Comparison of ENCODE assay signal across 8 cellular contexts in the genomic region with DNA sequence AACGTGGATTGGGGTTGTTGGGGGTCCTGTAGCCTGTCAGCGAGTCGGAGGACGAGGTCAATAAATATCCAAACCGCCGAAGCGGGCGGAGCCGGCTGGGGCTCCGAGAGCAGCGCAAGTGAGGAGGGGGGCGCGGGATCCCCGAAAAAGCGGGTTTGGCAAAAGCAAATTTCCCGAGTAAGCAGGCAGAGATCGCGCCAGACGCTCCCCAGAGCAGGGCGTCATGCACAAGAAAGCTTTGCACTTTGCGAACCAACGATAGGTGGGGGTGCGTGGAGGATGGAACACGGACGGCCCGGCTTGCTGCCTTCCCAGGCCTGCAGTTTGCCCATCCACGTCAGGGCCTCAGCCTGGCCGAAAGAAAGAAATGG. TPM values are rescaled to one million over a fixed set of nuclear protein-coding genes. Genes with fewer than 3 reads are reported as not detected.
A peak's percentile ranks its signal among the peaks of the same experiment; 100 is the strongest.
DNase-seq lines count a peak whose midpoint lies in the region; ATAC-seq and TF ChIP-seq lines count a peak whose summit lies in the region.

No MANE protein-coding gene starts in this region.

- peak overlapping the region; percentile 90 for H3K4me3 Mint-ChIP-seq in stimulated activated effector memory CD8-positive, alpha-beta T cell treated with anti-CD3 and anti-CD28 coated beads, Interleukin-12 subunit alpha, Interleukin-12 subunit beta, amount 100 ng/mL, for 72 hours

- peak; percentile 16 for ATAC-seq in GM18867 (IDR thresholded peaks at IDR 0.05; ENCODE audit: unreplicated experiment)
- peak; percentile 1 for ATAC-seq in left lobe of liver
- ATAC-seq in stimulated activated effector memory CD8-positive, alpha-beta T cell treated with anti-CD3 and anti-CD28 coated beads, Interleukin-12 subunit alpha, Interleukin-12 subunit beta, amount 100 ng/mL, for 72 hours = peak; percentile 63
- ATAC-seq in HG03521 (IDR thresholded peaks at IDR 0.05; ENCODE audit: unreplicated experiment) = no peak
- no peak for ATAC-seq in GM19035 (IDR thresholded peaks at IDR 0.05; ENCODE audit: unreplicated experiment)

- H3K9me3 Mint-ChIP-seq in stimulated activated effector memory CD8-positive, alpha-beta T cell treated with anti-CD3 and anti-CD28 coated beads, Interleukin-12 subunit alpha, Interleukin-12 subunit beta, amount 100 ng/mL, for 72 hours = no peaks in the 10 kb centered on the region

- peaks cover 23% of the 10 kb centered on the region for H3K4me1 Mint-ChIP-seq in stimulated activated effector memory CD8-positive, alpha-beta T cell treated with anti-CD3 and anti-CD28 coated beads, Interleukin-12 subunit alpha, Interleukin-12 subunit beta, amount 100 ng/mL, for 72 hours

- H3K27ac Mint-ChIP-seq in stimulated activated effector memory CD8-positive, alpha-beta T cell treated with anti-CD3 and anti-CD28 coated beads, Interleukin-12 subunit alpha, Interleukin-12 subunit beta, amount 100 ng/mL, for 72 hours = peak overlapping the region; percentile 85

- H3K27ac ChIP-seq in 22Rv1 = peak overlapping the region; percentile 96

- peaks cover 14% of the 10 kb centered on the region for H3K36me3 Mint-ChIP-seq in stimulated activated effector memory CD8-positive, alpha-beta T cell treated with anti-CD3 and anti-CD28 coated beads, Interleukin-12 subunit alpha, Interleukin-12 subunit beta, amount 100 ng/mL, for 72 hours

- peak; percentile 51 for DNase-seq in RPMI8226
- DNase-seq in cardiac fibroblast (ENCODE audit: low read depth in 2 of 2) = peak in 1 of 2 donors; percentile 65
- peak; percentile 72 for DNase-seq in left lobe of liver (ENCODE audit: low spot score)
- DNase-seq in stimulated activated effector memory CD8-positive, alpha-beta T cell treated with anti-CD3 and anti-CD28 coated beads, Interleukin-12 subunit alpha, Interleukin-12 subunit beta, amount 100 ng/mL, for 72 hours (ENCODE audit: low spot score in 2 of 2) = no peak

- TF ChIP-seq CTCF in 22Rv1 (IDR thresholded peaks at IDR 0.05) (no peak), cardiac fibroblast (IDR thresholded peaks at IDR 0.05; ENCODE audit: low read depth, low read length) (no peak)

- H3K4me3 ChIP-seq in cardiac fibroblast (replicated peaks in 1 of 2; ENCODE audit: low read depth in 2 of 2, low read length in 2 of 2) = peak overlapping the region; percentile 56 to 58

RNA-seq across cellular contexts. Expression of gene SIX5, which starts 0.8 kb away (rescaled TPM):
- total RNA-seq in left lobe of liver = 12.1 TPM

RNA-seq across cellular contexts. Expression of gene DMPK, which starts 12.5 kb away (rescaled TPM):
- total RNA-seq in left lobe of liver = 7.8 TPM

RNA-seq across cellular contexts. Expression of gene DMWD, which starts 22.8 kb away (rescaled TPM):
- total RNA-seq in left lobe of liver = 13.9 TPM

RNA-seq across cellular contexts. Expression of gene MEIOSIN, which starts 36.6 kb away (rescaled TPM):
- total RNA-seq in left lobe of liver = not detected

RNA-seq across cellular contexts. Expression of gene FBXO46, which starts 39.1 kb away (rescaled TPM):
- total RNA-seq in left lobe of liver = 8.2 TPM

Comparison
In these comparisons a context has a peak if more than half of its experiments do, and no peak if none do; other contexts are left out.
1. ATAC-seq: peak in GM18867 (single experiment), left lobe of liver (single experiment) and stimulated activated effector memory CD8-positive, alpha-beta T cell treated with anti-CD3 and anti-CD28 coated beads, Interleukin-12 subunit alpha, Interleukin-12 subunit beta, amount 100 ng/mL, for 72 hours (single experiment); none in HG03521 (single experiment) and GM19035 (single experiment).
2. DNase-seq: peak in RPMI8226 (single experiment) and left lobe of liver (single experiment); none in stimulated activated effector memory CD8-positive, alpha-beta T cell treated with anti-CD3 and anti-CD28 coated beads, Interleukin-12 subunit alpha, Interleukin-12 subunit beta, amount 100 ng/mL, for 72 hours (0 of 2).